ENCODE assay signal across 8 cellular contexts in genomic region chr12:47085815-47086252, GRCh38. TPM values are rescaled to one million over a fixed set of nuclear protein-coding genes. Genes with fewer than 3 reads are reported as not detected.
DNase-seq lines count a peak whose midpoint lies in the region; ATAC-seq, FAIRE-seq and TF ChIP-seq lines count a peak whose summit lies in the region.

No MANE protein-coding gene starts in this region.

- intact Hi-C loops in K562 (cut with micrococcal nuclease) (no loop called here), posterior vena cava (cut with DNase I) (no loop called here)

- TF ChIP-seq RAD21 in K562 (CRISPR knock-in tag; conservative IDR thresholded peaks at IDR 0.05 in 1 of 2, IDR thresholded peaks at IDR 0.05 in 1 of 2), result no peak

- peak; percentile 90 for FAIRE-seq in K562 (lab: Jason Lieb, UNC)

- H3K36me3 ChIP-seq in K562 (ENCODE audit: control insufficient read depth, insufficient read depth, low read length) (no peaks in the 10 kb centered on the region), muscle layer of duodenum (ENCODE audit: control insufficient read depth in 1 of 2, insufficient read depth in 2 of 2, low read length in 2 of 2) (no peaks in the 10 kb centered on the region)

- peak; percentile 54; the same call in 1 of the 2 replicates for TF ChIP-seq EP300 in K562 (IDR thresholded peaks at IDR 0.05; ENCODE audit: low read length)

- H2AFZ ChIP-seq in K562 (ENCODE audit: low read depth, low read length), result peak overlapping the region; percentile 72

- BruUV-seq in K562 (replicated peaks; lab: Mats Ljungman, UMichigan), result no TSS peak

- peak overlapping the region; percentile 50 for H3K4me2 ChIP-seq in K562 (ENCODE audit: insufficient read depth, low read length)

- no peak overlapping the region for H3K4me3 ChIP-seq in K562
- H3K4me3 ChIP-seq in muscle layer of duodenum (ENCODE audit: low read depth in 1 of 2, low read length in 2 of 2), result no peak overlapping the region

- DNase-seq in COLO668 (lab: John Stamatoyannopoulos, UW; ENCODE audit: unreplicated experiment) (peak; percentile 23), SK-MEL-5 (ENCODE audit: low read depth, low spot score) (peak; percentile 88), K562 (ENCODE audit: extremely low read depth in 1 of 4, low spot score in 3 of 4) (peak in 2 of 4 experiments; percentile 65 to 78), posterior vena cava (ENCODE audit: low spot score) (no peak), NCI-H82 treated with DMSO at 0.1 percent for 48 hours (lab: John Stamatoyannopoulos, UW; ENCODE audit: unreplicated experiment) (no peak)

- H3K9me1 ChIP-seq in K562 (ENCODE audit: control insufficient read depth, insufficient read depth, low read length), result no peaks in the 10 kb centered on the region

- H3K9me3 ChIP-seq in K562 (replicated peaks; ENCODE audit: control insufficient read depth, insufficient read depth, low read depth, low read length) (no peaks in the 10 kb centered on the region), muscle layer of duodenum (ENCODE audit: control insufficient read depth in 1 of 2, low read length in 2 of 2) (no peaks in the 10 kb centered on the region)

- ATAC-seq in HG03354 (IDR thresholded peaks at IDR 0.05; ENCODE audit: poor library complexity, severe bottlenecking, unreplicated experiment) (peak; percentile 55), K562 (peak; percentile 86), HG02678 (IDR thresholded peaks at IDR 0.05; ENCODE audit: unreplicated experiment) (no peak)

- H3K27ac ChIP-seq in K562 (ENCODE audit: extremely low read depth, low read depth, low read length) (peak overlapping the region; percentile 30), muscle layer of duodenum (ENCODE audit: low read length) (peak overlapping the region; percentile 14)

- no peak for TF ChIP-seq CTCF in K562 (IDR thresholded peaks at IDR 0.05 in 2 of 3, conservative IDR thresholded peaks at IDR 0.05 in 1 of 3; ENCODE audit: insufficient read depth in 2 of 3, low read depth in 1 of 3, low read length in 3 of 3)

- no peaks in the 10 kb centered on the region for H3K79me2 ChIP-seq in K562 (ENCODE audit: control insufficient read depth, insufficient read depth, low read length)

- in situ Hi-C loops in SK-MEL-5 (cut with HindIII; ENCODE audit: low pct_unique_long_range_greater_than_20kb, low sequenced_read_pairs) (no loop called here), K562 (cut with MboI) (no loop called here)

- H4K20me1 ChIP-seq in K562 (replicated peaks; ENCODE audit: control insufficient read depth, insufficient read depth, low read length), result no peaks in the 10 kb centered on the region

- WGBS in K562 (ENCODE audit: insufficient coverage, low coverage, missing lambda C conversion rate), result 5% methylated on average over 6 of the region's 6 CpGs

- 0 out of 4 replicates have a peak overlapping the region, but pooled peaks of 1 of the 2 experiments have one; percentile 6 for H3K9ac ChIP-seq in K562 (ENCODE audit: insufficient read depth in 1 of 2, low read depth in 2 of 2, low read length in 2 of 2)

- POLR2A ChIA-PET in K562 (lab: Yijun Ruan, JAX), result no interaction called here

- H3K27me3 ChIP-seq in K562 (ENCODE audit: control insufficient read depth in 2 of 2, insufficient read depth in 2 of 2, low read length in 2 of 2) (no peaks in the 10 kb centered on the region), muscle layer of duodenum (ENCODE audit: low read depth, low read length) (no peaks in the 10 kb centered on the region)

- CTCF ChIA-PET in K562 (lab: Yijun Ruan, JAX; ENCODE audit: low intra/inter-chr PET ratio), result interaction anchor here (0.6 to 0.9 kb wide), 2 partner anchors 53 to 223 kb away, joined by 3 read pairs; no protein-coding TSS in a partner anchor

- no peak; the same call in 1 of the 2 replicates for TF ChIP-seq POLR2A in K562 (conservative IDR thresholded peaks at IDR 0.05)

- H3K4me1 ChIP-seq in K562 (replicated peaks in 1 of 2; ENCODE audit: control insufficient read depth in 2 of 2, insufficient read depth in 2 of 2, low read length in 2 of 2) (peaks cover 4 to 23% of the 10 kb centered on the region in 2 experiments), muscle layer of duodenum (ENCODE audit: control insufficient read depth in 1 of 2, insufficient read depth in 2 of 2, low read length in 2 of 2) (peaks cover 4 to 28% of the 10 kb centered on the region in 2 donors)

TF ChIP-seq in K562, 482 proteins besides CTCF, POLR2A, EP300 and RAD21 (continues in another document):
- TF ChIP-seq MXI1 (IDR thresholded peaks at IDR 0.05; ENCODE audit: low read depth, low read length) (no peak), ZFP1 (CRISPR knock-in tag; IDR thresholded peaks at IDR 0.05) (no peak), FOXM1 (IDR thresholded peaks at IDR 0.05; ENCODE audit: low read depth) (0 out of 2 replicates have a peak, but pooled peaks have one; percentile 19), FOXM1 (CRISPR knock-in tag; IDR thresholded peaks at IDR 0.05; ENCODE audit: low read depth) (no peak), FOXA3 (CRISPR knock-in tag; conservative IDR thresholded peaks at IDR 0.05 in 1 of 2, IDR thresholded peaks at IDR 0.05 in 1 of 2) (peak in 1 of 2 experiments; percentile 85; a peak in 2 of 4 replicates), CBFA2T3 (IDR thresholded peaks at IDR 0.05) (peak; percentile 38; the same call in 1 of the 2 replicates)

RNA-seq across cellular contexts. Expression of gene AMIGO2, which starts 6.1 kb away (rescaled TPM):
- 14.6 and 14.8 TPM in 2 replicates for total RNA-seq in SK-MEL-5 (2014; rRNA removed; shearing (Covaris generic))
- 11.3 and 14.4 TPM in 2 replicates for polyA plus RNA-seq in SK-MEL-5 (2015; cell fraction: cytosol; rRNA removed)
- polyA plus RNA-seq in SK-MEL-5 (2015; cell fraction: nucleus; rRNA removed), result 13.5 and 15.0 TPM in 2 replicates
- total RNA-seq in K562 (2011; cell fraction: chromatin; rRNA removed; ENCODE audit: low replicate concordance), result 4.4 and 5.8 TPM in 2 replicates
- total RNA-seq in K562 (2011; cell fraction: nucleolus; rRNA removed), result 3.9 and 5.0 TPM in 2 replicates
- total RNA-seq in K562 (2011; cell fraction: nucleoplasm; rRNA removed), result 4.5 and 5.2 TPM in 2 replicates
- total RNA-seq in K562 (2014; rRNA removed), result 3.6 and 3.8 TPM in 2 replicates
- total RNA-seq in K562 (2014; rRNA removed; fragmentation: Illumina TruSeq; extraction: Trizol), result 3.6 and 4.7 TPM in 2 replicates
- 7.9 and 8.1 TPM in 2 replicates for total RNA-seq in K562 (2015; rRNA removed; fragmentation: Illumina TruSeq; extraction: Trizol)
- 3.5 and 3.7 TPM in 2 replicates for total RNA-seq in K562 (2021)
- 0.38 and 8.3 TPM in 2 replicates for polyA plus RNA-seq in K562 (2011; rRNA removed)
- 0.18 and 2.8 TPM in 2 replicates for polyA plus RNA-seq in K562 (2011; cell fraction: cytosol; rRNA removed)
- 0.39 and 6.3 TPM in 2 replicates for polyA plus RNA-seq in K562 (2011; cell fraction: nucleus; rRNA removed)
- polyA plus RNA-seq in K562 (2012), result 11.9 and 24.7 TPM in 2 replicates
- 4.5 and 4.6 TPM in 2 replicates for polyA plus RNA-seq in K562 (2014; fragmentation: Illumina TruSeq; extraction: Trizol)
- 1 to 10 TPM; 2.0 to 4.1 TPM for polyA plus RNA-seq in K562 (2014; fragmentation: Nextera tagmentation; extraction: Ambion mirVana)
- polyA plus RNA-seq in K562 (2014; rRNA removed), result 2.5 and 3.8 TPM in 2 replicates
- 0.45 and 7.9 TPM in 2 replicates for polyA minus RNA-seq in K562 (2011; rRNA and poly(A)+ RNA removed)
- 4.2 TPM in 1 of 2 replicates, not detected in the other for polyA minus RNA-seq in K562 (2011; cell fraction: cytosol; rRNA and poly(A)+ RNA removed)
- polyA minus RNA-seq in K562 (2011; cell fraction: nucleus; rRNA and poly(A)+ RNA removed), result 0.22 and 2.6 TPM in 2 replicates
- 10 to 100 TPM; 19.7 to 38.1 TPM for total RNA-seq in posterior vena cava

RNA-seq across cellular contexts. Expression of gene PCED1B, which starts 6.4 kb away (rescaled TPM):
- total RNA-seq in SK-MEL-5 (2014; rRNA removed; shearing (Covaris generic)), result 0.48 and 0.87 TPM in 2 replicates
- polyA plus RNA-seq in SK-MEL-5 (2015; cell fraction: cytosol; rRNA removed), result 2.5 and 3.2 TPM in 2 replicates
- polyA plus RNA-seq in SK-MEL-5 (2015; cell fraction: nucleus; rRNA removed), result 7.7 and 7.9 TPM in 2 replicates
- 2.8 and 3.6 TPM in 2 replicates for total RNA-seq in K562 (2011; cell fraction: chromatin; rRNA removed; ENCODE audit: low replicate concordance)
- 2.3 and 3.0 TPM in 2 replicates for total RNA-seq in K562 (2011; cell fraction: nucleolus; rRNA removed)
- 2.9 and 4.0 TPM in 2 replicates for total RNA-seq in K562 (2011; cell fraction: nucleoplasm; rRNA removed)
- total RNA-seq in K562 (2014; rRNA removed) (1.6 and 4.4 TPM in 2 replicates), K562 (2014; rRNA removed; fragmentation: Illumina TruSeq; extraction: Trizol) (2.5 and 2.7 TPM in 2 replicates), K562 (2015; rRNA removed; fragmentation: Illumina TruSeq; extraction: Trizol) (4.7 and 6.1 TPM in 2 replicates), K562 (2021) (7.2 and 7.4 TPM in 2 replicates), posterior vena cava (1 to 10 TPM; 5.7 to 7.2 TPM)
- polyA plus RNA-seq in K562 (2011; rRNA removed) (0.35 and 1.2 TPM in 2 replicates), K562 (2014; fragmentation: Illumina TruSeq; extraction: Trizol) (9.3 and 9.6 TPM in 2 replicates), K562 (2014; fragmentation: Nextera tagmentation; extraction: Ambion mirVana) (1 to 10 TPM; 1.2 to 1.5 TPM), K562 (2014; rRNA removed) (6.6 and 8.6 TPM in 2 replicates)
- 0.13 and 3.5 TPM in 2 replicates for polyA plus RNA-seq in K562 (2011; cell fraction: cytosol; rRNA removed)
- polyA plus RNA-seq in K562 (2011; cell fraction: nucleus; rRNA removed), result 0.24 and 3.2 TPM in 2 replicates
- 21.8 and 40.0 TPM in 2 replicates for polyA plus RNA-seq in K562 (2012)
- 0.09 and 1.3 TPM in 2 replicates for polyA minus RNA-seq in K562 (2011; rRNA and poly(A)+ RNA removed)
- 1.1 TPM in 1 of 2 replicates, not detected in the other for polyA minus RNA-seq in K562 (2011; cell fraction: cytosol; rRNA and poly(A)+ RNA removed)
- polyA minus RNA-seq in K562 (2011; cell fraction: nucleus; rRNA and poly(A)+ RNA removed), result 0.54 TPM in 1 of 2 replicates, not detected in the other

Comparison
In these comparisons a context has a peak if more than half of its experiments do, and no peak if none do; other contexts are left out.
1. DNase-seq: peak in COLO668 (single experiment) and SK-MEL-5 (single experiment); none in posterior vena cava (single experiment) and NCI-H82 treated with DMSO at 0.1 percent for 48 hours (single experiment).